In genomic region chr6:166739655-166740318, GRCh38 we compare ENCODE assay signal across 17 cellular contexts.
DNase-seq lines count a peak whose midpoint lies in the region; ATAC-seq and TF ChIP-seq lines count a peak whose summit lies in the region.
"Had no signal": no experiment of that assay in that cellular context is flagged by ENCODE, and none has a peak within 500 bp of the region (broad histone marks: within the 10 kb centered on the region; RNA-seq: fewer than 3 reads in every experiment).

No MANE protein-coding gene starts in this region.

- H3K9me3 Mint-ChIP-seq in natural killer cell treated with Interleukin-12 subunit alpha and Interleukin-12 subunit beta and Interleukin-15 and Interleukin-18, amount 100 ng/mL, for 72 hours: no peaks in the 10 kb centered on the region

- ATAC-seq in PC-3 (peak; percentile 19; the same call in 1 of the 2 replicates), foreskin keratinocyte (no peak), GM18519 (IDR thresholded peaks at IDR 0.05; ENCODE audit: low FRiP score, unreplicated experiment) (no peak)
- peak; percentile 61 for ATAC-seq in natural killer cell treated with Interleukin-12 subunit alpha and Interleukin-12 subunit beta and Interleukin-15 and Interleukin-18, amount 100 ng/mL, for 72 hours
- ATAC-seq: Panc1 had no signal

- H3K9me2 ChIP-seq in PC-3 (replicated peaks; ENCODE audit: low read length): no peaks in the 10 kb centered on the region
- H3K9me2 ChIP-seq: SK-N-SH had no signal

- H2AFZ ChIP-seq in PC-3 (ENCODE audit: low read length): no peak overlapping the region

- H3K9me3 ChIP-seq in PC-3 (ENCODE audit: low read length) (no peaks in the 10 kb centered on the region), right atrium auricular region (no peaks in the 10 kb centered on the region)
- H3K9me3 ChIP-seq: HAP-1, SK-N-SH had no signal

- CTCF ChIA-PET in PC-3 (lab: Charles Lee): interaction anchor here (1.4 kb wide), 1 partner anchor 33 kb away, joined by 3 read pairs; no protein-coding TSS in a partner anchor

- H3K4me3 Mint-ChIP-seq in natural killer cell treated with Interleukin-12 subunit alpha and Interleukin-12 subunit beta and Interleukin-15 and Interleukin-18, amount 100 ng/mL, for 72 hours: no peak overlapping the region

- no peaks in the 10 kb centered on the region for H3K27me3 Mint-ChIP-seq in natural killer cell treated with Interleukin-12 subunit alpha and Interleukin-12 subunit beta and Interleukin-15 and Interleukin-18, amount 100 ng/mL, for 72 hours

- no peaks in the 10 kb centered on the region for H3K36me3 Mint-ChIP-seq in natural killer cell treated with Interleukin-12 subunit alpha and Interleukin-12 subunit beta and Interleukin-15 and Interleukin-18, amount 100 ng/mL, for 72 hours

- H3K27ac Mint-ChIP-seq in natural killer cell treated with Interleukin-12 subunit alpha and Interleukin-12 subunit beta and Interleukin-15 and Interleukin-18, amount 100 ng/mL, for 72 hours: no peak overlapping the region

- H3K36me3 ChIP-seq in PC-3 (ENCODE audit: low read depth, low read length) (no peaks in the 10 kb centered on the region), right atrium auricular region (no peaks in the 10 kb centered on the region)
- H3K36me3 ChIP-seq: HAP-1 had no signal

- no peaks in the 10 kb centered on the region for H3F3A ChIP-seq in PC-3 (ENCODE audit: low read length, unreplicated experiment)

- TF ChIP-seq CTCF in PC-3 (conservative IDR thresholded peaks at IDR 0.05; ENCODE audit: low read depth, low read length) (no peak), foreskin keratinocyte (conservative IDR thresholded peaks at IDR 0.05) (no peak), right atrium auricular region (IDR thresholded peaks at IDR 0.05) (no peak)

- peaks cover 16% of the 10 kb centered on the region in 2 donors for H3K4me1 Mint-ChIP-seq in natural killer cell treated with Interleukin-12 subunit alpha and Interleukin-12 subunit beta and Interleukin-15 and Interleukin-18, amount 100 ng/mL, for 72 hours (ENCODE audit: low read depth in 2 of 2)

- POLR2A ChIA-PET in PC-3 (lab: Charles Lee; ENCODE audit: unreplicated experiment): no interaction called here

- no peaks in the 10 kb centered on the region for H3K27me3 ChIP-seq in PC-3 (ENCODE audit: low read length)
- H3K27me3 ChIP-seq in foreskin keratinocyte: no peaks in the 10 kb centered on the region
- H3K27me3 ChIP-seq in right atrium auricular region: no peaks in the 10 kb centered on the region

- no peak overlapping the region for H3K9ac ChIP-seq in PC-3 (ENCODE audit: low read length)
- H3K9ac ChIP-seq: SK-N-SH had no signal

- H3K27ac ChIP-seq in PC-3 (ENCODE audit: low read length) (peak overlapping the region; percentile 44), foreskin keratinocyte (peak overlapping the region; percentile 46), right atrium auricular region (no peak overlapping the region)

- DNase-seq in HT1080 (ENCODE audit: low read depth) (peak; percentile 20), PC-3 (peak; percentile 33), foreskin keratinocyte (no peak), right atrium auricular region (ENCODE audit: low spot score) (no peak), NCI-H774 (lab: John Stamatoyannopoulos, UW) (no peak)
- no peak for DNase-seq in natural killer cell treated with Interleukin-12 subunit alpha and Interleukin-12 subunit beta and Interleukin-15 and Interleukin-18, amount 100 ng/mL, for 72 hours (ENCODE audit: low spot score)
- DNase-seq: COR-L47, KG1, NCI-H1048, NCI-H146, NCI-H2081, NCI-H748 treated with DMSO at 0.1 percent for 48 hours, SHP77, SK-N-SH had no signal

- H3K4me1 ChIP-seq in PC-3 (ENCODE audit: insufficient read depth, low read length) (peaks cover 27% of the 10 kb centered on the region), foreskin keratinocyte (peaks cover 37% of the 10 kb centered on the region), right atrium auricular region (no peaks in the 10 kb centered on the region)
- H3K4me1 ChIP-seq: HAP-1 had no signal

- BruUV-seq in PC-3 (replicated peaks; lab: Mats Ljungman, UMichigan): no TSS peak

- intact Hi-C loops in PC-3 (cut with micrococcal nuclease): no loop called here

- H3K79me2 ChIP-seq in PC-3 (ENCODE audit: low read length): no peaks in the 10 kb centered on the region

- H3K4me3 ChIP-seq in PC-3 (ENCODE audit: low read length) (no peak overlapping the region), right atrium auricular region (no peak overlapping the region)
- H3K4me3 ChIP-seq: HAP-1 had no signal

- no peak overlapping the region for H3K4me2 ChIP-seq in PC-3 (ENCODE audit: low read length)
- H3K4me2 ChIP-seq: SK-N-SH had no signal

- no peaks in the 10 kb centered on the region for H4K20me1 ChIP-seq in PC-3 (ENCODE audit: low read length)

Comparison
In these comparisons a context has a peak if more than half of its experiments do, and no peak if none do; other contexts are left out.
1. DNase-seq: peak in HT1080 (single experiment) and PC-3 (single experiment); none in foreskin keratinocyte (0 of 2), natural killer cell treated with Interleukin-12 subunit alpha and Interleukin-12 subunit beta and Interleukin-15 and Interleukin-18, amount 100 ng/mL, for 72 hours (single experiment), right atrium auricular region (single experiment) and NCI-H774 (single experiment).
2. ATAC-seq: peak in PC-3 (single experiment) and natural killer cell treated with Interleukin-12 subunit alpha and Interleukin-12 subunit beta and Interleukin-15 and Interleukin-18, amount 100 ng/mL, for 72 hours (2 of 2); none in foreskin keratinocyte (single experiment) and GM18519 (single experiment).
3. H3K27ac ChIP-seq: peak in PC-3 (single experiment) and foreskin keratinocyte (single experiment); none in right atrium auricular region (0 of 2).